In genomic region chr11:59810911-59811259, GRCh38 we compare ENCODE assay signal across 9 cellular contexts. TPM values are rescaled to one million over a fixed set of nuclear protein-coding genes. Genes with fewer than 3 reads are reported as not detected.
A peak's percentile ranks its signal among the peaks of the same experiment; 100 is the strongest.
DNase-seq lines count a peak whose midpoint lies in the region; ATAC-seq and TF ChIP-seq lines count a peak whose summit lies in the region.
"Had no signal": no experiment of that assay in that cellular context is flagged by ENCODE, and none has a peak within 500 bp of the region (broad histone marks: within the 10 kb centered on the region; RNA-seq: fewer than 3 reads in every experiment).

No MANE protein-coding gene starts in this region.

- H3K27me3 Mint-ChIP-seq in activated CD8-positive, alpha-beta memory T cell treated with anti-CD3 and anti-CD28 coated beads, Interleukin-2, amount 10 ng/mL, durations not matched to agents 7 days and 5 days, result no peaks in the 10 kb centered on the region
- no peaks in the 10 kb centered on the region for H3K27me3 Mint-ChIP-seq in activated T-helper 17 cell treated with anti-CD3 and anti-CD28 coated beads, Interleukin-2, amount 50 U/mL, for 72 hours

- H3K4me3 ChIP-seq in kidney epithelial cell (ENCODE audit: low read depth, low read length) (peak overlapping the region; percentile 65), thoracic aorta (peak overlapping the region; percentile 84)

- DNase-seq in activated CD8-positive, alpha-beta memory T cell treated with anti-CD3 and anti-CD28 coated beads, Interleukin-2, amount 10 ng/mL, durations not matched to agents 7 days and 5 days, result no peak
- no peak for DNase-seq in activated CD8-positive, alpha-beta memory T cell treated with anti-CD3 and anti-CD28 coated beads for 24 hours
- DNase-seq in kidney epithelial cell (ENCODE audit: low read depth) (no peak), thoracic aorta (ENCODE audit: low spot score) (no peak), NCI-H82 (lab: John Stamatoyannopoulos, UW) (no peak), foreskin melanocyte (no peak), mesenteric fat pad (ENCODE audit: low spot score) (no peak)

- no peak for ATAC-seq in activated CD8-positive, alpha-beta memory T cell treated with anti-CD3 and anti-CD28 coated beads, Interleukin-2, amount 10 ng/mL, durations not matched to agents 7 days and 5 days
- peak; percentile 1 for ATAC-seq in activated T-helper 17 cell treated with anti-CD3 and anti-CD28 coated beads, Interleukin-2, amount 50 U/mL, for 72 hours (replicated peaks)
- ATAC-seq in thoracic aorta (ENCODE audit: insufficient number of reproducible peaks, low FRiP score, low read depth), result no peak

- H3K27ac ChIP-seq in thoracic aorta, result peak overlapping the region; percentile 48 to 60

- H3K36me3 ChIP-seq in kidney epithelial cell (ENCODE audit: control insufficient read depth, insufficient read depth, low read length), result peaks cover 4% of the 10 kb centered on the region
- H3K36me3 ChIP-seq in thoracic aorta, result peaks cover 7% of the 10 kb centered on the region

- no peak for TF ChIP-seq CTCF in kidney epithelial cell (IDR thresholded peaks at IDR 0.05; ENCODE audit: insufficient read depth, low read length, poor library complexity, severe bottlenecking)
- no peak for TF ChIP-seq CTCF in thoracic aorta (IDR thresholded peaks at IDR 0.05)

- H3K27me3 ChIP-seq in kidney epithelial cell (ENCODE audit: control insufficient read depth, insufficient read depth, low read length) (no peaks in the 10 kb centered on the region), thoracic aorta (replicated peaks; ENCODE audit: insufficient read depth) (no peaks in the 10 kb centered on the region)

- CTCF ChIA-PET in activated CD8-positive, alpha-beta memory T cell treated with anti-CD3 and anti-CD28 coated beads, Interleukin-2, amount 10 ng/mL, durations not matched to agents 7 days and 5 days (lab: Charles Lee), result interaction anchor here (1.0 to 5.1 kb wide), 8 partner anchors 9 to 142 kb away, joined by 3 to 50 read pairs (median 5); partner anchors contain the start of genes PATL1 and STX3

- H3K4me1 ChIP-seq in thoracic aorta (ENCODE audit: control insufficient read depth in 1 of 2, low read depth in 2 of 2), result peaks cover 0 to 9% of the 10 kb centered on the region in 2 donors

- H3K36me3 Mint-ChIP-seq in activated CD8-positive, alpha-beta memory T cell treated with anti-CD3 and anti-CD28 coated beads, Interleukin-2, amount 10 ng/mL, durations not matched to agents 7 days and 5 days, result peaks cover 24% of the 10 kb centered on the region
- H3K36me3 Mint-ChIP-seq in activated T-helper 17 cell treated with anti-CD3 and anti-CD28 coated beads, Interleukin-2, amount 50 U/mL, for 72 hours (ENCODE audit: low read depth), result peaks cover 43% of the 10 kb centered on the region

- H3K9me3 Mint-ChIP-seq in activated CD8-positive, alpha-beta memory T cell treated with anti-CD3 and anti-CD28 coated beads, Interleukin-2, amount 10 ng/mL, durations not matched to agents 7 days and 5 days (ENCODE audit: low read depth), result no peaks in the 10 kb centered on the region
- no peaks in the 10 kb centered on the region for H3K9me3 Mint-ChIP-seq in activated T-helper 17 cell treated with anti-CD3 and anti-CD28 coated beads, Interleukin-2, amount 50 U/mL, for 72 hours

- H3K9me3 ChIP-seq in thoracic aorta, result no peaks in the 10 kb centered on the region

- H3K27ac Mint-ChIP-seq in activated CD8-positive, alpha-beta memory T cell treated with anti-CD3 and anti-CD28 coated beads, Interleukin-2, amount 10 ng/mL, durations not matched to agents 7 days and 5 days, result peak overlapping the region; percentile 91
- peak overlapping the region; percentile 88 for H3K27ac Mint-ChIP-seq in activated T-helper 17 cell treated with anti-CD3 and anti-CD28 coated beads, Interleukin-2, amount 50 U/mL, for 72 hours

- H3K4me3 Mint-ChIP-seq in activated CD8-positive, alpha-beta memory T cell treated with anti-CD3 and anti-CD28 coated beads, Interleukin-2, amount 10 ng/mL, durations not matched to agents 7 days and 5 days, result peak overlapping the region; percentile 91
- peak overlapping the region; percentile 89 for H3K4me3 Mint-ChIP-seq in activated T-helper 17 cell treated with anti-CD3 and anti-CD28 coated beads, Interleukin-2, amount 50 U/mL, for 72 hours

- H3K4me1 Mint-ChIP-seq in activated CD8-positive, alpha-beta memory T cell treated with anti-CD3 and anti-CD28 coated beads, Interleukin-2, amount 10 ng/mL, durations not matched to agents 7 days and 5 days, result peaks cover 34% of the 10 kb centered on the region
- no peaks in the 10 kb centered on the region for H3K4me1 Mint-ChIP-seq in activated T-helper 17 cell treated with anti-CD3 and anti-CD28 coated beads, Interleukin-2, amount 50 U/mL, for 72 hours

RNA-seq across cellular contexts. Expression of gene MRPL16, which starts 0.3 kb away (rescaled TPM):
- total RNA-seq in activated CD8-positive, alpha-beta memory T cell treated with anti-CD3 and anti-CD28 coated beads, Interleukin-2, amount 10 ng/mL, durations not matched to agents 7 days and 5 days, result 100 to 1,000 TPM in 1 of 2 experiments, 10 to 100 TPM in 1; 76.5 to 102 TPM
- total RNA-seq in activated T-helper 17 cell treated with anti-CD3 and anti-CD28 coated beads, Interleukin-2, amount 50 U/mL, for 72 hours, result 10 to 100 TPM; 51.2 to 92.8 TPM
- total RNA-seq in kidney epithelial cell (34.5 and 34.6 TPM in 2 replicates), thoracic aorta (10 to 100 TPM; 23.6 to 28.1 TPM), mesenteric fat pad (39.5 TPM)

RNA-seq across cellular contexts. Expression of gene CBLIF, which starts 34.4 kb away (rescaled TPM):
- total RNA-seq in activated CD8-positive, alpha-beta memory T cell treated with anti-CD3 and anti-CD28 coated beads, Interleukin-2, amount 10 ng/mL, durations not matched to agents 7 days and 5 days, result not detected
- not detected for total RNA-seq in activated T-helper 17 cell treated with anti-CD3 and anti-CD28 coated beads, Interleukin-2, amount 50 U/mL, for 72 hours
- total RNA-seq in kidney epithelial cell (not detected in 2 replicates), thoracic aorta (1 to 10 TPM in 1 of 2 donors, not detected in 1; 1.8 TPM), mesenteric fat pad (not detected)
- total RNA-seq: myocyte had no signal

RNA-seq across cellular contexts. Expression of gene TCN1, which starts 55.4 kb away (rescaled TPM):
- not detected for total RNA-seq in activated CD8-positive, alpha-beta memory T cell treated with anti-CD3 and anti-CD28 coated beads, Interleukin-2, amount 10 ng/mL, durations not matched to agents 7 days and 5 days
- total RNA-seq in activated T-helper 17 cell treated with anti-CD3 and anti-CD28 coated beads, Interleukin-2, amount 50 U/mL, for 72 hours, result not detected
- total RNA-seq in kidney epithelial cell (2.0 TPM in 1 of 2 replicates, not detected in the other), thoracic aorta (not detected), mesenteric fat pad (not detected)
- total RNA-seq: myocyte had no signal

RNA-seq across cellular contexts. Expression of gene STX3, which starts 55.7 kb away (rescaled TPM):
- 10 to 100 TPM; 76.1 to 82.2 TPM for total RNA-seq in activated CD8-positive, alpha-beta memory T cell treated with anti-CD3 and anti-CD28 coated beads, Interleukin-2, amount 10 ng/mL, durations not matched to agents 7 days and 5 days
- 10 to 100 TPM in 1 of 2 donors, 1 to 10 TPM in 1; 9.5 to 12.6 TPM for total RNA-seq in activated T-helper 17 cell treated with anti-CD3 and anti-CD28 coated beads, Interleukin-2, amount 50 U/mL, for 72 hours
- total RNA-seq in kidney epithelial cell (64.0 and 73.5 TPM in 2 replicates), thoracic aorta (10 to 100 TPM; 25.7 to 32.2 TPM), mesenteric fat pad (24.9 TPM)
